In the genomic region with DNA sequence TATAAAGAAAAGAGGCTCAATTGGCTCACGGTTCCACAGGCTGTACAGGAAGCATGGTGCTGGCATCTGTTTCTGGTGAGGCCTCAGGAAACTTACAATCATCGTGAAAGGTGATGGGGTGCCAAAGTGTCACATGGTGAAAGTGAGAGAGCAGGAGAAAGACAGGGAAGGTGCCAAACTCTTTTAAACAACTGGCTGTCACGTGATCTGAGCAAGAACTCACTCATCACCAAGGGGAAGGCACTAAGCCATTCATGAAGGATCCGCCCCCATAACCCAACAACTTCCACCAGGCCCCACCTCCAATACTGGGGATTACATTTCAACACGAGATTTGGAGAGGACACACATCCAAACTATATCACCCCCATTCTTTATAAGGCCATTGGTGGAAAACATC, we compare ENCODE assay signal across 34 cellular contexts. TPM values are rescaled to one million over a fixed set of nuclear protein-coding genes. Genes with fewer than 3 reads are reported as not detected.
"Had no signal": no experiment of that assay in that cellular context is flagged by ENCODE, and none has a peak within 500 bp of the region (broad histone marks: within the 10 kb centered on the region; RNA-seq: fewer than 3 reads in every experiment).

No MANE protein-coding gene starts in this region.

- DNase-seq: activated CD4-positive, alpha-beta memory T cell treated with anti-CD3 and anti-CD28 coated beads, Interleukin-2, amount 10 ng/mL, durations not matched to agents 7 days and 5 days; activated CD4-positive, alpha-beta T cell treated with anti-CD3 and anti-CD28 coated beads for 1 hour; activated CD4-positive, alpha-beta T cell treated with anti-CD3 and anti-CD28 coated beads for 36 hours; activated CD4-positive, alpha-beta T cell treated with anti-CD3 and anti-CD28 coated beads for 48 hours; activated CD4-positive, alpha-beta T cell treated with anti-CD3 and anti-CD28 coated beads, Interleukin-2, amount 10 ng/mL, durations not matched to agents 7 days and 5 days; activated CD4-positive, alpha-beta T cell treated with anti-CD3 and anti-CD28 coated beads, Interleukin-2, amount 50 U/mL, for 48 hours; activated CD4-positive, CD25-positive, alpha-beta regulatory T cell; activated CD8-positive, alpha-beta memory T cell treated with anti-CD3 and anti-CD28 coated beads for 24 hours; activated CD8-positive, alpha-beta memory T cell treated with anti-CD3 and anti-CD28 coated beads, Interleukin-2, amount 10 ng/mL, durations not matched to agents 7 days and 5 days; activated CD8-positive, alpha-beta memory T cell treated with anti-CD3 and anti-CD28 coated beads, Interleukin-2, amount 50 U/mL, for 48 hours; activated CD8-positive, alpha-beta T cell treated with anti-CD3 and anti-CD28 coated beads, Interleukin-2, amount 10 ng/mL, durations not matched to agents 7 days and 5 days; activated effector memory CD4-positive, alpha-beta T cell treated with anti-CD3 and anti-CD28 coated beads, Interleukin-2, amount 50 U/mL, for 16 hours; activated gamma-delta T cell treated with Interleukin-2 at 50 U/mL for 16 hours; activated naive CD4-positive, alpha-beta T cell; activated naive CD4-positive, alpha-beta T cell treated with anti-CD3 and anti-CD28 coated beads for 36 hours; activated naive CD4-positive, alpha-beta T cell treated with anti-CD3 and anti-CD28 coated beads, Interleukin-2, amount 50 U/mL, for 16 hours; activated naive CD8-positive, alpha-beta T cell treated with anti-CD3 and anti-CD28 coated beads for 36 hours; activated T-cell treated with anti-CD3 and anti-CD28 coated beads, Interleukin-2, amount 50 U/mL, for 24 hours; activated T-cell treated with anti-CD3 and anti-CD28 coated beads, Interleukin-2, amount 50 U/mL, for 48 hours; adrenal gland; amniotic stem cell; aorta; body of pancreas; brain microvascular endothelial cell; cerebellar nuclear complex; T-helper 2 cell; T-helper 9 cell; WERI-Rb-1 had no signal

- H3K36me3 ChIP-seq: adrenal gland, brain microvascular endothelial cell, breast epithelium, WERI-Rb-1 had no signal

- ATAC-seq: activated CD4-positive, alpha-beta T cell treated with anti-CD3 and anti-CD28 coated beads for 36 hours; activated CD4-positive, CD25-positive, alpha-beta regulatory T cell treated with anti-CD3 and anti-CD28 coated beads, Interleukin-2, amount 50 U/mL, for 24 hours; activated CD8-positive, alpha-beta memory T cell treated with anti-CD3 and anti-CD28 coated beads, Interleukin-2, amount 10 ng/mL, durations not matched to agents 7 days and 5 days; body of pancreas; WTC11 had no signal

- H3K27me3 ChIP-seq: body of pancreas, brain microvascular endothelial cell, breast epithelium had no signal

- H3K27ac ChIP-seq: adrenal gland, body of pancreas, brain microvascular endothelial cell, breast epithelium, WERI-Rb-1 had no signal

- H3K4me1 ChIP-seq: adrenal gland, body of pancreas, breast epithelium had no signal

- H3K9me3 ChIP-seq: adrenal gland, body of pancreas, breast epithelium had no signal

- FAIRE-seq: astrocyte had no signal

- H3K4me3 ChIP-seq: adrenal gland, body of pancreas, breast epithelium had no signal

RNA-seq across cellular contexts. Expression of a gene that starts 28.4 kb away (rescaled TPM):
- total RNA-seq: activated CD4-positive, alpha-beta memory T cell treated with anti-CD3 and anti-CD28 coated beads, Interleukin-2, amount 10 ng/mL, durations not matched to agents 7 days and 5 days; activated CD4-positive, alpha-beta T cell treated with anti-CD3 and anti-CD28 coated beads for 36 hours; activated CD4-positive, alpha-beta T cell treated with anti-CD3 and anti-CD28 coated beads, Interleukin-2, amount 10 ng/mL, durations not matched to agents 7 days and 5 days; activated CD8-positive, alpha-beta memory T cell treated with anti-CD3 and anti-CD28 coated beads, Interleukin-2, amount 10 ng/mL, durations not matched to agents 7 days and 5 days; activated CD8-positive, alpha-beta T cell treated with anti-CD3 and anti-CD28 coated beads, Interleukin-2, amount 10 ng/mL, durations not matched to agents 7 days and 5 days; activated naive CD4-positive, alpha-beta T cell treated with anti-CD3 and anti-CD28 coated beads for 36 hours; activated naive CD4-positive, alpha-beta T cell treated with anti-CD3 and anti-CD28 coated beads, Interleukin-2, amount 50 U/mL, for 72 hours; activated naive CD8-positive, alpha-beta T cell treated with anti-CD3 and anti-CD28 coated beads for 36 hours; chondrocyte had no signal
